ENCODE assay signal across 28 cellular contexts in genomic region chr21:32167513-32167912, GRCh38.
"Had no signal": no experiment of that assay in that cellular context is flagged by ENCODE, and none has a peak within 500 bp of the region (broad histone marks: within the 10 kb centered on the region; RNA-seq: fewer than 3 reads in every experiment).

No MANE protein-coding gene starts in this region.

- H3K27me3 Mint-ChIP-seq: type B pancreatic cell had no signal

- H3K27ac ChIP-seq: stomach, suprapubic skin, testis, thoracic aorta, thyroid gland, tibial artery, tibial nerve, transverse colon, upper lobe of left lung, upper lobe of right lung, uterus, vagina had no signal

- H3K36me3 Mint-ChIP-seq: stimulated activated effector memory CD8-positive, alpha-beta T cell treated with anti-CD3 and anti-CD28 coated beads, Interleukin-12 subunit alpha, Interleukin-12 subunit beta, amount 100 ng/mL, for 72 hours; stimulated activated memory B cell treated with anti-CD40 and anti-IgM and Interleukin-4, amounts not matched to agents 10 μg/mL and 1 μg/mL and 100 μg/mL, for 72 hours; stimulated activated naive B cell treated with anti-CD40 and anti-IgM and Interleukin-4, amounts not matched to agents 10 μg/mL and 1 μg/mL and 100 μg/mL, for 72 hours; type B pancreatic cell had no signal

- DNase-seq: stimulated activated CD4-positive, alpha-beta T cell treated with anti-CD3 and anti-CD28 coated beads, Interleukin-2, amount 100 ng/mL, for 48 hours; stimulated activated CD4-positive, alpha-beta T cell treated with anti-CD3 and anti-CD28 coated beads, Interleukin-4, amount 100 ng/mL, for 1 hour; stimulated activated CD4-positive, alpha-beta T cell treated with anti-CD3 and anti-CD28 coated beads, Interleukin-4, amount 100 ng/mL, for 24 hours; stimulated activated CD4-positive, alpha-beta T cell treated with anti-CD3 and anti-CD28 coated beads, Interleukin-4, amount 100 ng/mL, for 4 hours; stimulated activated CD8-positive, alpha-beta memory T cell treated with anti-CD3 and anti-CD28 coated beads, Interleukin-4, amount 100 ng/mL, for 48 hours; stimulated activated naive B cell treated with anti-CD40 and anti-IgM and Interleukin-4, amounts not matched to agents 10 μg/mL and 1 μg/mL and 100 μg/mL, for 72 hours; stimulated activated naive CD4-positive, alpha-beta T cell; stimulated activated naive CD4-positive, alpha-beta T cell treated with Interleukin-2 at 50 U/mL for 16 hours; stimulated activated naive CD8-positive, alpha-beta T cell treated with anti-CD3 and anti-CD28 coated beads, Interleukin-15, amount 100 ng/mL, for 72 hours; stimulated activated naive CD8-positive, alpha-beta T cell treated with anti-CD3 and anti-CD28 coated beads, Interleukin-15, Interleukin-2, amounts not matched to agents 100 U/mL and 50 U/mL, for 24 hours; stomach; substantia nigra; testis; thyroid gland; tibial artery; transverse colon; trophoblast cell; upper lobe of left lung; upper lobe of right lung; uterus had no signal

- H3K4me3 ChIP-seq: stomach, suprapubic skin, testis, thoracic aorta, thyroid gland, tibial artery, tibial nerve, transverse colon, upper lobe of left lung, upper lobe of right lung, uterus, vagina had no signal

- H3K9me3 ChIP-seq: suprapubic skin, testis, thoracic aorta, thyroid gland, transverse colon, upper lobe of left lung, upper lobe of right lung, uterus, vagina had no signal

- H3K4me1 ChIP-seq: stomach, suprapubic skin, testis, thyroid gland, tibial artery, tibial nerve, transverse colon, upper lobe of left lung, upper lobe of right lung, uterus, vagina had no signal

- H3K27ac Mint-ChIP-seq: stimulated activated effector memory CD8-positive, alpha-beta T cell treated with anti-CD3 and anti-CD28 coated beads, Interleukin-12 subunit alpha, Interleukin-12 subunit beta, amount 100 ng/mL, for 72 hours; stimulated activated memory B cell treated with anti-CD40 and anti-IgM and Interleukin-4, amounts not matched to agents 10 μg/mL and 1 μg/mL and 100 μg/mL, for 72 hours; stimulated activated naive B cell treated with anti-CD40 and anti-IgM and Interleukin-4, amounts not matched to agents 10 μg/mL and 1 μg/mL and 100 μg/mL, for 72 hours; stimulated activated naive CD8-positive, alpha-beta T cell treated with anti-CD3 and anti-CD28 coated beads, Interleukin-15, amount 100 ng/mL, for 72 hours; stimulated activated naive CD8-positive, alpha-beta T cell treated with anti-CD3 and anti-CD28 coated beads, Interleukin-15, Interleukin-2, amounts not matched to agents 100 ng/mL and 50 ng/mL, for 24 hours; type B pancreatic cell had no signal

- H3K9me3 Mint-ChIP-seq: stimulated activated effector memory CD8-positive, alpha-beta T cell treated with anti-CD3 and anti-CD28 coated beads, Interleukin-12 subunit alpha, Interleukin-12 subunit beta, amount 100 ng/mL, for 72 hours; stimulated activated memory B cell treated with anti-CD40 and anti-IgM and Interleukin-4, amounts not matched to agents 10 μg/mL and 1 μg/mL and 100 μg/mL, for 72 hours; stimulated activated naive CD8-positive, alpha-beta T cell treated with anti-CD3 and anti-CD28 coated beads, Interleukin-15, amount 100 ng/mL, for 72 hours; type B pancreatic cell had no signal

- H3K4me1 Mint-ChIP-seq: stimulated activated effector memory CD8-positive, alpha-beta T cell treated with anti-CD3 and anti-CD28 coated beads, Interleukin-12 subunit alpha, Interleukin-12 subunit beta, amount 100 ng/mL, for 72 hours; stimulated activated memory B cell treated with anti-CD40 and anti-IgM and Interleukin-4, amounts not matched to agents 10 μg/mL and 1 μg/mL and 100 μg/mL, for 72 hours; stimulated activated naive B cell treated with anti-CD40 and anti-IgM and Interleukin-4, amounts not matched to agents 10 μg/mL and 1 μg/mL and 100 μg/mL, for 72 hours; stimulated activated naive CD8-positive, alpha-beta T cell treated with anti-CD3 and anti-CD28 coated beads, Interleukin-15, amount 100 ng/mL, for 72 hours had no signal

- H3K4me3 Mint-ChIP-seq: stimulated activated effector memory CD8-positive, alpha-beta T cell treated with anti-CD3 and anti-CD28 coated beads, Interleukin-12 subunit alpha, Interleukin-12 subunit beta, amount 100 ng/mL, for 72 hours; stimulated activated memory B cell treated with anti-CD40 and anti-IgM and Interleukin-4, amounts not matched to agents 10 μg/mL and 1 μg/mL and 100 μg/mL, for 72 hours; stimulated activated naive B cell treated with anti-CD40 and anti-IgM and Interleukin-4, amounts not matched to agents 10 μg/mL and 1 μg/mL and 100 μg/mL, for 72 hours; stimulated activated naive CD8-positive, alpha-beta T cell treated with anti-CD3 and anti-CD28 coated beads, Interleukin-15, amount 100 ng/mL, for 72 hours; stimulated activated naive CD8-positive, alpha-beta T cell treated with anti-CD3 and anti-CD28 coated beads, Interleukin-15, Interleukin-2, amounts not matched to agents 100 ng/mL and 50 ng/mL, for 24 hours; type B pancreatic cell had no signal

- H3K36me3 ChIP-seq: stomach, suprapubic skin, thoracic aorta, thyroid gland, tibial artery, tibial nerve, transverse colon, upper lobe of left lung, upper lobe of right lung, uterus, vagina had no signal
